Comparison of ENCODE assay signal across 1 cellular context in the genomic region with DNA sequence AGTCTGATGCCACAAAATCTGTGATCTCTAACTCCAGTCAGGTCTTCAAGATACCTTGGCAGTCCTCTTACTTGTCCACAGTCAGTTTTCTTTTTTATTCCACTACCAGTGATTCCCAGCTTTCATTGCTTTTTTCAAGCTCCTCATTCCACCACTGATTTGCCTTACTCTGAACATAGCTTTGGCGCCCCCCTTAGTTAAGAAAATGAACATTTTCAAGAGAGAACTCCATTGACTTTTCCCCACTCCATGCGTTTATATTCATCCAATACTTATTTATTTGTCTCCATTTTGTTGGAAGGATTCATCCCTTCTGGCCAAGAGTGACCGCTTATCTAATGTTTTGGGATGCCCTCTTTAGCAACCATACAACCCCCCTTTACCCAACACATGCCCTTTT.
TF ChIP-seq lines count a peak whose summit lies in the region.

No MANE protein-coding gene starts in this region.

TF ChIP-seq in H1, 55 proteins besides CTCF, POLR2A, EP300 and RAD21 (continued from another document):
- TF ChIP-seq GTF2F1 (IDR thresholded peaks at IDR 0.05; ENCODE audit: borderline replicate concordance, low read depth, low read length) (no peak), RNF2 (IDR thresholded peaks at IDR 0.05; ENCODE audit: borderline replicate concordance, low read depth, low read length, missing control alignments, poor library complexity, severe bottlenecking) (no peak)
TF ChIP-seq in H1: peak in this region for 0.
